ENCODE assay signal across 1 cellular context in the genomic region with DNA sequence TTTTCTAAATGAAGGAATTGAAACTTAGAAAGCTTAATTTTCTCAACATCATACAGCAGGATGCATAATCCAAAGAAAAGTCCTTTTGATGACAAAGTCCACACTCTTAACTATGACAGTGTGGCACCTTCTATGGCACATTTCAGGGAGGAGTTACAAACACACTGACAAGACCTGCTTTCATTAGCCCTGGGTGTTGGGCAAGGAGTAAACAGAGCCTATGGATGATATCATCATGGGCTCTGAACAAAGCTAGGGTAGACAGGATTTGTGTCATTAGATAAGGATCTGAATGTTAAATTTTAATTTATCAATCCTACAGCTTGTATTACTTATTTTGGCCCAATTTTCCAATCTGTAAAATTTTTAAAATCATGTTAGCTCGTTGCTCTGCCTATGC.
TF ChIP-seq lines count a peak whose summit lies in the region.

No MANE protein-coding gene starts in this region.

TF ChIP-seq in HepG2, 621 proteins besides CTCF, POLR2A, EP300 and RAD21:
- no peak for TF ChIP-seq SUZ12 (IDR thresholded peaks at IDR 0.05; ENCODE audit: low read depth, low read length)
- TF ChIP-seq, protein P1, sequence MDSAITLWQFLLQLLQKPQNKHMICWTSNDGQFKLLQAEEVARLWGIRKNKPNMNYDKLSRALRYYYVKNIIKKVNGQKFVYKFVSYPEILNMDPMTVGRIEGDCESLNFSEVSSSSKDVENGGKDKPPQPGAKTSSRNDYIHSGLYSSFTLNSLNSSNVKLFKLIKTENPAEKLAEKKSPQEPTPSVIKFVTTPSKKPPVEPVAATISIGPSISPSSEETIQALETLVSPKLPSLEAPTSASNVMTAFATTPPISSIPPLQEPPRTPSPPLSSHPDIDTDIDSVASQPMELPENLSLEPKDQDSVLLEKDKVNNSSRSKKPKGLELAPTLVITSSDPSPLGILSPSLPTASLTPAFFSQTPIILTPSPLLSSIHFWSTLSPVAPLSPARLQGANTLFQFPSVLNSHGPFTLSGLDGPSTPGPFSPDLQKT (CRISPR knock-in tag; IDR thresholded peaks at IDR 0.05; ENCODE audit: borderline replicate concordance) = no peak
- peak; percentile 29; the same call in 1 of the 2 replicates for TF ChIP-seq CEBPG (CRISPR knock-in tag; IDR thresholded peaks at IDR 0.05)
- TF ChIP-seq ZNF10 (CRISPR knock-in tag; IDR thresholded peaks at IDR 0.05; ENCODE audit: borderline replicate concordance, low read depth) = no peak
- TF ChIP-seq, protein P2, sequence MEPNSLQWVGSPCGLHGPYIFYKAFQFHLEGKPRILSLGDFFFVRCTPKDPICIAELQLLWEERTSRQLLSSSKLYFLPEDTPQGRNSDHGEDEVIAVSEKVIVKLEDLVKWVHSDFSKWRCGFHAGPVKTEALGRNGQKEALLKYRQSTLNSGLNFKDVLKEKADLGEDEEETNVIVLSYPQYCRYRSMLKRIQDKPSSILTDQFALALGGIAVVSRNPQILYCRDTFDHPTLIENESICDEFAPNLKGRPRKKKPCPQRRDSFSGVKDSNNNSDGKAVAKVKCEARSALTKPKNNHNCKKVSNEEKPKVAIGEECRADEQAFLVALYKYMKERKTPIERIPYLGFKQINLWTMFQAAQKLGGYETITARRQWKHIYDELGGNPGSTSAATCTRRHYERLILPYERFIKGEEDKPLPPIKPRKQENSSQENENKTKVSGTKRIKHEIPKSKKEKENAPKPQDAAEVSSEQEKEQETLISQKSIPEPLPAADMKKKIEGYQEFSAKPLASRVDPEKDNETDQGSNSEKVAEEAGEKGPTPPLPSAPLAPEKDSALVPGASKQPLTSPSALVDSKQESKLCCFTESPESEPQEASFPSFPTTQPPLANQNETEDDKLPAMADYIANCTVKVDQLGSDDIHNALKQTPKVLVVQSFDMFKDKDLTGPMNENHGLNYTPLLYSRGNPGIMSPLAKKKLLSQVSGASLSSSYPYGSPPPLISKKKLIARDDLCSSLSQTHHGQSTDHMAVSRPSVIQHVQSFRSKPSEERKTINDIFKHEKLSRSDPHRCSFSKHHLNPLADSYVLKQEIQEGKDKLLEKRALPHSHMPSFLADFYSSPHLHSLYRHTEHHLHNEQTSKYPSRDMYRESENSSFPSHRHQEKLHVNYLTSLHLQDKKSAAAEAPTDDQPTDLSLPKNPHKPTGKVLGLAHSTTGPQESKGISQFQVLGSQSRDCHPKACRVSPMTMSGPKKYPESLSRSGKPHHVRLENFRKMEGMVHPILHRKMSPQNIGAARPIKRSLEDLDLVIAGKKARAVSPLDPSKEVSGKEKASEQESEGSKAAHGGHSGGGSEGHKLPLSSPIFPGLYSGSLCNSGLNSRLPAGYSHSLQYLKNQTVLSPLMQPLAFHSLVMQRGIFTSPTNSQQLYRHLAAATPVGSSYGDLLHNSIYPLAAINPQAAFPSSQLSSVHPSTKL (CRISPR knock-in tag; IDR thresholded peaks at IDR 0.05) = peak; percentile 60
- TF ChIP-seq, protein P3, sequence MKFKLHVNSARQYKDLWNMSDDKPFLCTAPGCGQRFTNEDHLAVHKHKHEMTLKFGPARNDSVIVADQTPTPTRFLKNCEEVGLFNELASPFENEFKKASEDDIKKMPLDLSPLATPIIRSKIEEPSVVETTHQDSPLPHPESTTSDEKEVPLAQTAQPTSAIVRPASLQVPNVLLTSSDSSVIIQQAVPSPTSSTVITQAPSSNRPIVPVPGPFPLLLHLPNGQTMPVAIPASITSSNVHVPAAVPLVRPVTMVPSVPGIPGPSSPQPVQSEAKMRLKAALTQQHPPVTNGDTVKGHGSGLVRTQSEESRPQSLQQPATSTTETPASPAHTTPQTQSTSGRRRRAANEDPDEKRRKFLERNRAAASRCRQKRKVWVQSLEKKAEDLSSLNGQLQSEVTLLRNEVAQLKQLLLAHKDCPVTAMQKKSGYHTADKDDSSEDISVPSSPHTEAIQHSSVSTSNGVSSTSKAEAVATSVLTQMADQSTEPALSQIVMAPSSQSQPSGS (CRISPR knock-in tag; IDR thresholded peaks at IDR 0.05) = 0 out of 2 replicates have a peak, but pooled peaks have one; percentile 16
- TF ChIP-seq GATAD2A (CRISPR knock-in tag; IDR thresholded peaks at IDR 0.05) = 0 out of 2 replicates have a peak, but pooled peaks have one; percentile 39
- no peak for TF ChIP-seq ZNF292 (CRISPR knock-in tag; IDR thresholded peaks at IDR 0.05; ENCODE audit: borderline replicate concordance, low read depth)
- TF ChIP-seq FOSL2 (CRISPR knock-in tag; IDR thresholded peaks at IDR 0.05) = peak; percentile 63
- TF ChIP-seq, protein P4, sequence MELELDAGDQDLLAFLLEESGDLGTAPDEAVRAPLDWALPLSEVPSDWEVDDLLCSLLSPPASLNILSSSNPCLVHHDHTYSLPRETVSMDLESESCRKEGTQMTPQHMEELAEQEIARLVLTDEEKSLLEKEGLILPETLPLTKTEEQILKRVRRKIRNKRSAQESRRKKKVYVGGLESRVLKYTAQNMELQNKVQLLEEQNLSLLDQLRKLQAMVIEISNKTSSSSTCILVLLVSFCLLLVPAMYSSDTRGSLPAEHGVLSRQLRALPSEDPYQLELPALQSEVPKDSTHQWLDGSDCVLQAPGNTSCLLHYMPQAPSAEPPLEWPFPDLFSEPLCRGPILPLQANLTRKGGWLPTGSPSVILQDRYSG (CRISPR knock-in tag; IDR thresholded peaks at IDR 0.05) = no peak
- peak; percentile 68 for TF ChIP-seq FOXA3 (CRISPR knock-in tag; IDR thresholded peaks at IDR 0.05)
- TF ChIP-seq CEBPB (IDR thresholded peaks at IDR 0.05; ENCODE audit: borderline replicate concordance, low read depth, low read length) = peak; percentile 63; the same call in 1 of the 2 replicates
- TF ChIP-seq, protein P5, sequence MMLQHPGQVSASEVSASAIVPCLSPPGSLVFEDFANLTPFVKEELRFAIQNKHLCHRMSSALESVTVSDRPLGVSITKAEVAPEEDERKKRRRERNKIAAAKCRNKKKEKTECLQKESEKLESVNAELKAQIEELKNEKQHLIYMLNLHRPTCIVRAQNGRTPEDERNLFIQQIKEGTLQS (CRISPR knock-in tag; IDR thresholded peaks at IDR 0.05) = peak; percentile 56; the same call in 1 of the 2 replicates
- TF ChIP-seq ZNF724P (CRISPR knock-in tag; IDR thresholded peaks at IDR 0.05; ENCODE audit: borderline replicate concordance) = no peak
- TF ChIP-seq BCL6 (CRISPR knock-in tag; IDR thresholded peaks at IDR 0.05) = 0 out of 2 replicates have a peak, but pooled peaks have one; percentile 11
- TF ChIP-seq FOXP1 (IDR thresholded peaks at IDR 0.05) = no peak
- TF ChIP-seq FOXP1 (CRISPR knock-in tag; IDR thresholded peaks at IDR 0.05) = peak; percentile 56
- no peak for TF ChIP-seq SOX13 (IDR thresholded peaks at IDR 0.05)
- peak in 1 of 2 experiments; percentile 39; a peak in 1 of 4 replicates for TF ChIP-seq SOX13 (CRISPR knock-in tag; conservative IDR thresholded peaks at IDR 0.05 in 1 of 2, IDR thresholded peaks at IDR 0.05 in 1 of 2)
- TF ChIP-seq ZNF547 (CRISPR knock-in tag; IDR thresholded peaks at IDR 0.05) = no peak
- no peak for TF ChIP-seq NFE2L1 (CRISPR knock-in tag; IDR thresholded peaks at IDR 0.05; ENCODE audit: borderline replicate concordance)
- no peak for TF ChIP-seq ATM (IDR thresholded peaks at IDR 0.05; ENCODE audit: borderline replicate concordance)
- TF ChIP-seq, protein P6, sequence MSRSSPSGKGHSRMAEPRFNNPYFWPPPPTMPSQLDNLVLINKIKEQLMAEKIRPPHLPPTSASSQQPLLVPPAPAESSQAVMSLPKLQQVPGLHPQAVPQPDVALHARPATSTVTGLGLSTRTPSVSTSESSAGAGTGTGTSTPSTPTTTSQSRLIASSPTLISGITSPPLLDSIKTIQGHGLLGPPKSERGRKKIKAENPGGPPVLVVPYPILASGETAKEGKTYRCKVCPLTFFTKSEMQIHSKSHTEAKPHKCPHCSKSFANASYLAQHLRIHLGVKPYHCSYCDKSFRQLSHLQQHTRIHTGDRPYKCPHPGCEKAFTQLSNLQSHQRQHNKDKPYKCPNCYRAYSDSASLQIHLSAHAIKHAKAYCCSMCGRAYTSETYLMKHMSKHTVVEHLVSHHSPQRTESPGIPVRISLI (CRISPR knock-in tag; IDR thresholded peaks at IDR 0.05; ENCODE audit: borderline replicate concordance) = no peak
- TF ChIP-seq FOXA1 (IDR thresholded peaks at IDR 0.05) = no peak
- peak; percentile 63 for TF ChIP-seq FOXA1 (CRISPR knock-in tag; IDR thresholded peaks at IDR 0.05)
- TF ChIP-seq BRD4 (CRISPR knock-in tag; IDR thresholded peaks at IDR 0.05) = no peak
- TF ChIP-seq ZSCAN9 (CRISPR knock-in tag; IDR thresholded peaks at IDR 0.05; ENCODE audit: borderline replicate concordance) = no peak
- TF ChIP-seq, protein P7, sequence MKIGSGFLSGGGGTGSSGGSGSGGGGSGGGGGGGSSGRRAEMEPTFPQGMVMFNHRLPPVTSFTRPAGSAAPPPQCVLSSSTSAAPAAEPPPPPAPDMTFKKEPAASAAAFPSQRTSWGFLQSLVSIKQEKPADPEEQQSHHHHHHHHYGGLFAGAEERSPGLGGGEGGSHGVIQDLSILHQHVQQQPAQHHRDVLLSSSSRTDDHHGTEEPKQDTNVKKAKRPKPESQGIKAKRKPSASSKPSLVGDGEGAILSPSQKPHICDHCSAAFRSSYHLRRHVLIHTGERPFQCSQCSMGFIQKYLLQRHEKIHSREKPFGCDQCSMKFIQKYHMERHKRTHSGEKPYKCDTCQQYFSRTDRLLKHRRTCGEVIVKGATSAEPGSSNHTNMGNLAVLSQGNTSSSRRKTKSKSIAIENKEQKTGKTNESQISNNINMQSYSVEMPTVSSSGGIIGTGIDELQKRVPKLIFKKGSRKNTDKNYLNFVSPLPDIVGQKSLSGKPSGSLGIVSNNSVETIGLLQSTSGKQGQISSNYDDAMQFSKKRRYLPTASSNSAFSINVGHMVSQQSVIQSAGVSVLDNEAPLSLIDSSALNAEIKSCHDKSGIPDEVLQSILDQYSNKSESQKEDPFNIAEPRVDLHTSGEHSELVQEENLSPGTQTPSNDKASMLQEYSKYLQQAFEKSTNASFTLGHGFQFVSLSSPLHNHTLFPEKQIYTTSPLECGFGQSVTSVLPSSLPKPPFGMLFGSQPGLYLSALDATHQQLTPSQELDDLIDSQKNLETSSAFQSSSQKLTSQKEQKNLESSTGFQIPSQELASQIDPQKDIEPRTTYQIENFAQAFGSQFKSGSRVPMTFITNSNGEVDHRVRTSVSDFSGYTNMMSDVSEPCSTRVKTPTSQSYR (CRISPR knock-in tag; IDR thresholded peaks at IDR 0.05; ENCODE audit: borderline replicate concordance) = no peak
- peak; percentile 54; the same call in 1 of the 2 replicates for TF ChIP-seq ZBTB21 (CRISPR knock-in tag; IDR thresholded peaks at IDR 0.05)
- no peak; the same call in 1 of the 2 replicates for TF ChIP-seq HMG20A (CRISPR knock-in tag; IDR thresholded peaks at IDR 0.05; ENCODE audit: borderline replicate concordance)
